In genomic region chr13:51148952-51149573, GRCh38 we compare ENCODE assay signal across 1 cellular context.
TF ChIP-seq lines count a peak whose summit lies in the region.

No MANE protein-coding gene starts in this region.

TF ChIP-seq in WTC11, 78 proteins besides CTCF, POLR2A, EP300 and RAD21 (continued from another document):
- no peak for TF ChIP-seq ATF2 (CRISPR knock-in tag; IDR thresholded peaks at IDR 0.05; ENCODE audit: borderline replicate concordance, low read depth)
- no peak for TF ChIP-seq ATF3 (CRISPR knock-in tag; conservative IDR thresholded peaks at IDR 0.05)
- TF ChIP-seq, protein P1, sequence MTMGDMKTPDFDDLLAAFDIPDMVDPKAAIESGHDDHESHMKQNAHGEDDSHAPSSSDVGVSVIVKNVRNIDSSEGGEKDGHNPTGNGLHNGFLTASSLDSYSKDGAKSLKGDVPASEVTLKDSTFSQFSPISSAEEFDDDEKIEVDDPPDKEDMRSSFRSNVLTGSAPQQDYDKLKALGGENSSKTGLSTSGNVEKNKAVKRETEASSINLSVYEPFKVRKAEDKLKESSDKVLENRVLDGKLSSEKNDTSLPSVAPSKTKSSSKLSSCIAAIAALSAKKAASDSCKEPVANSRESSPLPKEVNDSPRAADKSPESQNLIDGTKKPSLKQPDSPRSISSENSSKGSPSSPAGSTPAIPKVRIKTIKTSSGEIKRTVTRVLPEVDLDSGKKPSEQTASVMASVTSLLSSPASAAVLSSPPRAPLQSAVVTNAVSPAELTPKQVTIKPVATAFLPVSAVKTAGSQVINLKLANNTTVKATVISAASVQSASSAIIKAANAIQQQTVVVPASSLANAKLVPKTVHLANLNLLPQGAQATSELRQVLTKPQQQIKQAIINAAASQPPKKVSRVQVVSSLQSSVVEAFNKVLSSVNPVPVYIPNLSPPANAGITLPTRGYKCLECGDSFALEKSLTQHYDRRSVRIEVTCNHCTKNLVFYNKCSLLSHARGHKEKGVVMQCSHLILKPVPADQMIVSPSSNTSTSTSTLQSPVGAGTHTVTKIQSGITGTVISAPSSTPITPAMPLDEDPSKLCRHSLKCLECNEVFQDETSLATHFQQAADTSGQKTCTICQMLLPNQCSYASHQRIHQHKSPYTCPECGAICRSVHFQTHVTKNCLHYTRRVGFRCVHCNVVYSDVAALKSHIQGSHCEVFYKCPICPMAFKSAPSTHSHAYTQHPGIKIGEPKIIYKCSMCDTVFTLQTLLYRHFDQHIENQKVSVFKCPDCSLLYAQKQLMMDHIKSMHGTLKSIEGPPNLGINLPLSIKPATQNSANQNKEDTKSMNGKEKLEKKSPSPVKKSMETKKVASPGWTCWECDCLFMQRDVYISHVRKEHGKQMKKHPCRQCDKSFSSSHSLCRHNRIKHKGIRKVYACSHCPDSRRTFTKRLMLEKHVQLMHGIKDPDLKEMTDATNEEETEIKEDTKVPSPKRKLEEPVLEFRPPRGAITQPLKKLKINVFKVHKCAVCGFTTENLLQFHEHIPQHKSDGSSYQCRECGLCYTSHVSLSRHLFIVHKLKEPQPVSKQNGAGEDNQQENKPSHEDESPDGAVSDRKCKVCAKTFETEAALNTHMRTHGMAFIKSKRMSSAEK (CRISPR knock-in tag; IDR thresholded peaks at IDR 0.05; ENCODE audit: borderline replicate concordance) = no peak
- TF ChIP-seq ZNF416 (CRISPR knock-in tag; IDR thresholded peaks at IDR 0.05) = no peak
- no peak; the same call in 1 of the 2 replicates for TF ChIP-seq ETV6 (CRISPR knock-in tag; IDR thresholded peaks at IDR 0.05)
- TF ChIP-seq, protein P2, sequence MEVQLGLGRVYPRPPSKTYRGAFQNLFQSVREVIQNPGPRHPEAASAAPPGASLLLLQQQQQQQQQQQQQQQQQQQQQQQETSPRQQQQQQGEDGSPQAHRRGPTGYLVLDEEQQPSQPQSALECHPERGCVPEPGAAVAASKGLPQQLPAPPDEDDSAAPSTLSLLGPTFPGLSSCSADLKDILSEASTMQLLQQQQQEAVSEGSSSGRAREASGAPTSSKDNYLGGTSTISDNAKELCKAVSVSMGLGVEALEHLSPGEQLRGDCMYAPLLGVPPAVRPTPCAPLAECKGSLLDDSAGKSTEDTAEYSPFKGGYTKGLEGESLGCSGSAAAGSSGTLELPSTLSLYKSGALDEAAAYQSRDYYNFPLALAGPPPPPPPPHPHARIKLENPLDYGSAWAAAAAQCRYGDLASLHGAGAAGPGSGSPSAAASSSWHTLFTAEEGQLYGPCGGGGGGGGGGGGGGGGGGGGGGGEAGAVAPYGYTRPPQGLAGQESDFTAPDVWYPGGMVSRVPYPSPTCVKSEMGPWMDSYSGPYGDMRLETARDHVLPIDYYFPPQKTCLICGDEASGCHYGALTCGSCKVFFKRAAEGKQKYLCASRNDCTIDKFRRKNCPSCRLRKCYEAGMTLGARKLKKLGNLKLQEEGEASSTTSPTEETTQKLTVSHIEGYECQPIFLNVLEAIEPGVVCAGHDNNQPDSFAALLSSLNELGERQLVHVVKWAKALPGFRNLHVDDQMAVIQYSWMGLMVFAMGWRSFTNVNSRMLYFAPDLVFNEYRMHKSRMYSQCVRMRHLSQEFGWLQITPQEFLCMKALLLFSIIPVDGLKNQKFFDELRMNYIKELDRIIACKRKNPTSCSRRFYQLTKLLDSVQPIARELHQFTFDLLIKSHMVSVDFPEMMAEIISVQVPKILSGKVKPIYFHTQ (CRISPR knock-in tag; IDR thresholded peaks at IDR 0.05) = no peak
- TF ChIP-seq, protein P3, sequence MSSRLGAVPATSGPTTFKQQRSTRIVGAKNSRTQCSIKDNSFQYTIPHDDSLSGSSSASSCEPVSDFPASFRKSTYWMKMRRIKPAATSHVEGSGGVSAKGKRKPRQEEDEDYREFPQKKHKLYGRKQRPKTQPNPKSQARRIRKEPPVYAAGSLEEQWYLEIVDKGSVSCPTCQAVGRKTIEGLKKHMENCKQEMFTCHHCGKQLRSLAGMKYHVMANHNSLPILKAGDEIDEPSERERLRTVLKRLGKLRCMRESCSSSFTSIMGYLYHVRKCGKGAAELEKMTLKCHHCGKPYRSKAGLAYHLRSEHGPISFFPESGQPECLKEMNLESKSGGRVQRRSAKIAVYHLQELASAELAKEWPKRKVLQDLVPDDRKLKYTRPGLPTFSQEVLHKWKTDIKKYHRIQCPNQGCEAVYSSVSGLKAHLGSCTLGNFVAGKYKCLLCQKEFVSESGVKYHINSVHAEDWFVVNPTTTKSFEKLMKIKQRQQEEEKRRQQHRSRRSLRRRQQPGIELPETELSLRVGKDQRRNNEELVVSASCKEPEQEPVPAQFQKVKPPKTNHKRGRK (CRISPR knock-in tag; IDR thresholded peaks at IDR 0.05; ENCODE audit: borderline replicate concordance) = no peak
- TF ChIP-seq ATF6 (CRISPR knock-in tag; IDR thresholded peaks at IDR 0.05) = no peak
- no peak for TF ChIP-seq RORB (CRISPR knock-in tag; IDR thresholded peaks at IDR 0.05)
- TF ChIP-seq USF2 (CRISPR knock-in tag; IDR thresholded peaks at IDR 0.05) = no peak
